Comparison of ENCODE assay signal across 8 cellular contexts in genomic region chr4:212438-213174, GRCh38.
DNase-seq lines count a peak whose midpoint lies in the region; ATAC-seq and TF ChIP-seq lines count a peak whose summit lies in the region.

No MANE protein-coding gene starts in this region.

- H3K27ac Mint-ChIP-seq in osteocyte (ENCODE audit: unreplicated experiment), result peak overlapping the region; percentile 86

- intact Hi-C loops in left ventricle myocardium inferior (cut with micrococcal nuclease), result no loop called here

- peaks cover 12% of the 10 kb centered on the region for H3K4me1 Mint-ChIP-seq in osteocyte (ENCODE audit: unreplicated experiment)

- no peaks in the 10 kb centered on the region for H3K36me3 ChIP-seq in left ventricle myocardium inferior

- H3K9me3 ChIP-seq in left ventricle myocardium inferior (replicated peaks), result no peaks in the 10 kb centered on the region

- TF ChIP-seq CTCF in left ventricle myocardium inferior (IDR thresholded peaks at IDR 0.05; ENCODE audit: borderline replicate concordance) (no peak), osteocyte (IDR thresholded peaks at IDR 0.05) (no peak)

- peak; percentile 86 for DNase-seq in ELR (ENCODE audit: low read depth)
- DNase-seq in amygdala (lab: John Stamatoyannopoulos, UW), result peak in 54 of 56 donors; percentile 12 to 88 (median 62)
- peak; percentile 80 for DNase-seq in left ventricle myocardium inferior
- peak; percentile 88 for DNase-seq in osteocyte (ENCODE audit: extremely low spot score, unreplicated experiment)
- no peak for DNase-seq in MV-4-11 (lab: John Stamatoyannopoulos, UW)
- no peak for DNase-seq in NCI-H1417 treated with DMSO at 0.1 percent for 48 hours (lab: John Stamatoyannopoulos, UW)
- DNase-seq in activated effector memory CD4-positive, alpha-beta T cell treated with anti-CD3 and anti-CD28 coated beads, Interleukin-2, amount 50 U/mL, for 16 hours, result no peak

- H3K36me3 Mint-ChIP-seq in osteocyte (ENCODE audit: unreplicated experiment), result peaks cover under 1% of the 10 kb centered on the region

- H3K4me3 ChIP-seq in left ventricle myocardium inferior, result peak overlapping the region; percentile 74

- no peaks in the 10 kb centered on the region for H3K27me3 ChIP-seq in left ventricle myocardium inferior (ENCODE audit: low read depth)

- H3K4me3 Mint-ChIP-seq in osteocyte (ENCODE audit: unreplicated experiment), result peak overlapping the region; percentile 80

- ATAC-seq in GM19328 (IDR thresholded peaks at IDR 0.05; ENCODE audit: unreplicated experiment), result no peak

- peaks cover 30% of the 10 kb centered on the region for H3K9me3 Mint-ChIP-seq in osteocyte (ENCODE audit: unreplicated experiment)

- H3K27ac ChIP-seq in left ventricle myocardium inferior (replicated peaks), result peak overlapping the region; percentile 51

- no peaks in the 10 kb centered on the region for H3K27me3 Mint-ChIP-seq in osteocyte (ENCODE audit: unreplicated experiment)

- peaks cover 20% of the 10 kb centered on the region for H3K4me1 ChIP-seq in left ventricle myocardium inferior

Comparison
In these comparisons a context has a peak if more than half of its experiments do, and no peak if none do; other contexts are left out.
1. DNase-seq: peak in ELR (single experiment), amygdala (54 of 56), left ventricle myocardium inferior (single experiment) and osteocyte (single experiment); none in MV-4-11 (single experiment), NCI-H1417 treated with DMSO at 0.1 percent for 48 hours (single experiment) and activated effector memory CD4-positive, alpha-beta T cell treated with anti-CD3 and anti-CD28 coated beads, Interleukin-2, amount 50 U/mL, for 16 hours (single experiment).